In the genomic region with DNA sequence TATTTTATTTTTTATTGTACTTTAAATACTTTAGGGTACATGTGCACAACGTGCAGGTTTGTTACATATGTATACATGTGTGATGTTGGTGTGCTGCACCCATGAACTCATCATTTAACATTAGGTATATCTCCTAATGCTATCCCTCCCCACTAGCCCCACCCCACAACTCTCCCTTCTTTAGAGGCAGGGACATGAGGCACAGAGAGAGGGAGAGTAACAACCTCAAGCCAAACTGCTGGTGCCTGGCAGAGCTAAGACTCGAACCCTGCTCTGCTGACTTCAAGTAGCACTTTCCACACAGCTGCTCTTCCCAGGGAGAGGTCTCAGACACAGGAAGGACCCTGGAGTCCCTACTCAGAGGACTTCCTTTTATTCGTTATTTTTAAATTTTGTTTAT, we compare ENCODE assay signal across 24 cellular contexts.
DNase-seq lines count a peak whose midpoint lies in the region; ATAC-seq and TF ChIP-seq lines count a peak whose summit lies in the region.
"Had no signal": no experiment of that assay in that cellular context is flagged by ENCODE, and none has a peak within 500 bp of the region (broad histone marks: within the 10 kb centered on the region; RNA-seq: fewer than 3 reads in every experiment).

No MANE protein-coding gene starts in this region.

- peak overlapping the region; percentile 91 for H2AK5ac ChIP-seq in trophoblast cell (ENCODE audit: low read length)

- H3K79me1 ChIP-seq in trophoblast cell (ENCODE audit: low read length), result peaks cover 44% of the 10 kb centered on the region

- H3K4me1 ChIP-seq in SK-N-SH (ENCODE audit: control insufficient read depth in 1 of 2, insufficient read depth in 2 of 2, low read depth in 1 of 2, low read length in 1 of 2) (peaks cover 6% of the 10 kb centered on the region in 2 experiments; a peak in 2 of 4 replicates), trophoblast cell (ENCODE audit: control insufficient read depth in 1 of 2, insufficient read depth in 2 of 2, low read length in 2 of 2) (peaks cover 29 to 37% of the 10 kb centered on the region in 2 experiments), uterus (peaks cover 0 to 6% of the 10 kb centered on the region in 2 donors)
- H3K4me1 ChIP-seq: BLaER1, Caco-2, Peyer's patch had no signal

- TF ChIP-seq POLR2A in uterus (IDR thresholded peaks at IDR 0.05), result no peak

- H4K20me1 ChIP-seq in SK-N-SH (ENCODE audit: insufficient read depth), result no peaks in the 10 kb centered on the region
- H4K20me1 ChIP-seq: BLaER1 had no signal

- H3F3A ChIP-seq in SK-N-SH (replicated peaks; ENCODE audit: insufficient read depth), result peaks cover 16% of the 10 kb centered on the region

- H3K79me2 ChIP-seq in SK-N-SH (ENCODE audit: insufficient read depth) (no peaks in the 10 kb centered on the region), trophoblast cell (ENCODE audit: control insufficient read depth, insufficient read depth, low read length, poor library complexity) (peaks cover 4% of the 10 kb centered on the region)

- no peak for TF ChIP-seq RAD21 in SK-N-SH (IDR thresholded peaks at IDR 0.05; ENCODE audit: low read length)

- peak overlapping the region; percentile 100 for H2BK120ac ChIP-seq in trophoblast cell (ENCODE audit: insufficient read depth, low read length, poor library complexity)

- POLR2A ChIA-PET in SK-N-SH (lab: Yijun Ruan, JAX), result no interaction called here

- H3K9me2 ChIP-seq in SK-N-SH, result no peaks in the 10 kb centered on the region

- DNase-seq in SK-N-SH (no peak), coronary artery (ENCODE audit: low spot score) (no peak), trophoblast cell (no peak), uterus (no peak), cerebellar cortex (ENCODE audit: low spot score) (no peak), G401 (ENCODE audit: low spot score) (no peak)
- no peak for DNase-seq in activated CD4-positive, CD25-positive, alpha-beta regulatory T cell (lab: John Stamatoyannopoulos, UW)
- DNase-seq: ACHN; Caco-2; CD4-positive, alpha-beta T cell; DMS 273 treated with DMSO at 0.1 percent for 48 hours; DMS79 treated with DMSO at 0.1 percent for 48 hours; H7; Kasumi-1; NCI-H1694 treated with DMSO at 0.1 percent for 48 hours; NCI-H2081 treated with DMSO at 0.1 percent for 48 hours; NCI-H2171 treated with DMSO at 0.1 percent for 48 hours; NCI-H524 treated with DMSO at 0.1 percent for 48 hours; NCI-H82 had no signal

- CTCF ChIA-PET in SK-N-SH (lab: Yijun Ruan, JAX), result interaction anchor here (0.5 kb wide), 1 partner anchor 216 kb away, joined by 3 read pairs; no protein-coding TSS in a partner anchor

- TF ChIP-seq CTCF in SK-N-SH (IDR thresholded peaks at IDR 0.05), result no peak
- no peak for TF ChIP-seq CTCF in coronary artery (IDR thresholded peaks at IDR 0.05)
- TF ChIP-seq CTCF in uterus (IDR thresholded peaks at IDR 0.05), result no peak

- H3K36me3 ChIP-seq in SK-N-SH (replicated peaks in 1 of 2; ENCODE audit: control insufficient read depth in 1 of 2, insufficient read depth in 2 of 2, low read length in 1 of 2) (no peaks in the 10 kb centered on the region), trophoblast cell (ENCODE audit: control insufficient read depth in 1 of 2, insufficient read depth in 2 of 2, low read length in 2 of 2) (no peaks in the 10 kb centered on the region), uterus (no peaks in the 10 kb centered on the region)
- H3K36me3 ChIP-seq: BLaER1, Peyer's patch had no signal

- peak overlapping the region; percentile 100 for H4K91ac ChIP-seq in trophoblast cell (ENCODE audit: low read depth, low read length)

- peak overlapping the region; percentile 97 for H3K18ac ChIP-seq in trophoblast cell (ENCODE audit: low read length)

- H3K27ac ChIP-seq in SK-N-SH (ENCODE audit: low read depth in 2 of 2, low read length in 1 of 2) (peak overlapping the region in 1 of 2 experiments; percentile 87; a peak in 2 of 4 replicates), coronary artery (peak overlapping the region; percentile 76 to 84), trophoblast cell (ENCODE audit: low read depth, low read length) (peak overlapping the region; percentile 99), uterus (peak overlapping the region; percentile 80 to 89)
- H3K27ac ChIP-seq: 22Rv1, BLaER1 had no signal

- H3K4me3 ChIP-seq in SK-N-SH (ENCODE audit: low read depth in 2 of 2, low read length in 1 of 2), result no peak overlapping the region
- H3K4me3 ChIP-seq in coronary artery, result no peak overlapping the region
- no peak overlapping the region for H3K4me3 ChIP-seq in trophoblast cell (ENCODE audit: low read depth, low read length)
- no peak overlapping the region for H3K4me3 ChIP-seq in uterus
- H3K4me3 ChIP-seq: BLaER1, GM12878, Peyer's patch had no signal

- H3K14ac ChIP-seq in trophoblast cell (ENCODE audit: low read length), result peak overlapping the region; percentile 96

- H3K4me2 ChIP-seq in SK-N-SH (no peak overlapping the region), trophoblast cell (ENCODE audit: low read length) (no peak overlapping the region)
- H3K4me2 ChIP-seq: BLaER1 had no signal

- peak overlapping the region; percentile 100 for H2BK12ac ChIP-seq in trophoblast cell (ENCODE audit: low read length)

- ATAC-seq in SK-N-SH treated with all-trans-retinoic acid at 6 μM for 48 hours, result no peak
- ATAC-seq: GM12878 had no signal

- H3K23ac ChIP-seq in trophoblast cell (ENCODE audit: low read length), result no peak overlapping the region

- 70% methylated on average over 3 of the region's 3 CpGs for WGBS in SK-N-SH (ENCODE audit: low lambda C conversion rate)
- WGBS in trophoblast cell (ENCODE audit: extremely low coverage, insufficient coverage, insufficient read length), result no CpG with 5 or more reads among the region's 3 CpGs

- H3K9ac ChIP-seq in SK-N-SH (peak overlapping the region; percentile 36; the same call in 1 of the 2 replicates), trophoblast cell (ENCODE audit: low read length) (no peak overlapping the region)
- H3K9ac ChIP-seq: BLaER1 had no signal

- no peak for TF ChIP-seq EP300 in SK-N-SH (IDR thresholded peaks at IDR 0.05; ENCODE audit: borderline replicate concordance in 1 of 2, low read depth in 1 of 2, low read length in 1 of 2)

- H3K9me3 ChIP-seq in SK-N-SH (no peaks in the 10 kb centered on the region), trophoblast cell (ENCODE audit: insufficient read depth, low read depth, low read length) (no peaks in the 10 kb centered on the region), uterus (no peaks in the 10 kb centered on the region)
- H3K9me3 ChIP-seq: BLaER1, Caco-2, Peyer's patch had no signal

- peak overlapping the region; percentile 97 for H3K4ac ChIP-seq in trophoblast cell (ENCODE audit: low read depth, low read length)

- H4K12ac ChIP-seq in trophoblast cell (ENCODE audit: low read depth, low read length), result no peak overlapping the region

- H2AFZ ChIP-seq in SK-N-SH (ENCODE audit: low read depth) (peak overlapping the region; percentile 89; the same call in 1 of the 2 replicates), trophoblast cell (ENCODE audit: insufficient read depth, low read length, poor library complexity) (peak overlapping the region; percentile 75)

- H3K27me3 ChIP-seq in SK-N-SH (ENCODE audit: insufficient read depth) (no peaks in the 10 kb centered on the region), trophoblast cell (ENCODE audit: insufficient read depth, low read length) (no peaks in the 10 kb centered on the region), uterus (no peaks in the 10 kb centered on the region)
- H3K27me3 ChIP-seq: BLaER1, Peyer's patch had no signal

- in situ Hi-C loops in G401 (cut with HindIII; ENCODE audit: low sequenced_read_pairs), result no loop called here

- H4K8ac ChIP-seq in trophoblast cell (ENCODE audit: low read depth, low read length), result peak overlapping the region; percentile 90

- intact Hi-C loops in uterus (cut with DNase I; ENCODE audit: low total_unique reads), result no loop called here

- peak overlapping the region; percentile 99 for H2BK5ac ChIP-seq in trophoblast cell (ENCODE audit: low read depth, low read length, poor library complexity)

TF ChIP-seq in SK-N-SH, 30 proteins besides CTCF, POLR2A, EP300 and RAD21 (continues in another document):
- TF ChIP-seq RFX5 (IDR thresholded peaks at IDR 0.05; ENCODE audit: low read length), result no peak
- no peak for TF ChIP-seq TAF1 (IDR thresholded peaks at IDR 0.05; ENCODE audit: borderline replicate concordance, low read depth, low read length)
- no peak for TF ChIP-seq RXRA (IDR thresholded peaks at IDR 0.05; ENCODE audit: borderline replicate concordance, low read depth)
- TF ChIP-seq EZH2phosphoT487 (IDR thresholded peaks at IDR 0.05; ENCODE audit: borderline replicate concordance, low read depth), result no peak
- TF ChIP-seq, protein P1, sequence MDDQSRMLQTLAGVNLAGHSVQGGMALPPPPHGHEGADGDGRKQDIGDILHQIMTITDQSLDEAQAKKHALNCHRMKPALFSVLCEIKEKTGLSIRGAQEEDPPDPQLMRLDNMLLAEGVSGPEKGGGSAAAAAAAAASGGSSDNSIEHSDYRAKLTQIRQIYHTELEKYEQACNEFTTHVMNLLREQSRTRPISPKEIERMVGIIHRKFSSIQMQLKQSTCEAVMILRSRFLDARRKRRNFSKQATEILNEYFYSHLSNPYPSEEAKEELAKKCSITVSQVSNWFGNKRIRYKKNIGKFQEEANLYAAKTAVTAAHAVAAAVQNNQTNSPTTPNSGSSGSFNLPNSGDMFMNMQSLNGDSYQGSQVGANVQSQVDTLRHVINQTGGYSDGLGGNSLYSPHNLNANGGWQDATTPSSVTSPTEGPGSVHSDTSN (IDR thresholded peaks at IDR 0.05), result no peak
- no peak for TF ChIP-seq NFIC (IDR thresholded peaks at IDR 0.05; ENCODE audit: borderline replicate concordance)
- TF ChIP-seq YY1 (IDR thresholded peaks at IDR 0.05; ENCODE audit: low read depth), result no peak
- no peak for TF ChIP-seq JUND (IDR thresholded peaks at IDR 0.05)

TF ChIP-seq in SK-N-SH treated with all-trans-retinoic acid at 6 μM for 48 hours, 23 proteins besides CTCF, POLR2A, EP300 and RAD21 (continues in another document):
- TF ChIP-seq TCF4 (CRISPR knock-in tag; IDR thresholded peaks at IDR 0.05; ENCODE audit: borderline replicate concordance), result no peak
- no peak for TF ChIP-seq ZNF70 (CRISPR knock-in tag; IDR thresholded peaks at IDR 0.05)
- TF ChIP-seq ZFP30 (CRISPR knock-in tag; IDR thresholded peaks at IDR 0.05), result no peak
